ENCODE assay signal across 8 cellular contexts in genomic region chr1:223142795-223143759, GRCh38. TPM values are rescaled to one million over a fixed set of nuclear protein-coding genes. Genes with fewer than 3 reads are reported as not detected.
DNase-seq lines count a peak whose midpoint lies in the region; ATAC-seq and FAIRE-seq lines count a peak whose summit lies in the region.

Gene TLR5, minus strand, starts transcription at chr1:223143248. Its CDS starts 30,217 bp downstream, at chr1:223113031.

- H2BK15ac ChIP-seq in neuronal stem cell (ENCODE audit: low read length) = no peak within 1 kb of the TSS

- H3K36me3 ChIP-seq in Karpas-422 (ENCODE audit: insufficient read depth, low read length) (no peaks in the 10 kb centered on the region), neuronal stem cell (replicated peaks in 1 of 2; ENCODE audit: control insufficient read depth in 2 of 2, insufficient read depth in 2 of 2, low read length in 2 of 2) (no peaks in the 10 kb centered on the region)

- peak within 1 kb of the TSS; percentile 79 for H3K18ac ChIP-seq in neuronal stem cell (ENCODE audit: low read length)

- no peak for FAIRE-seq in frontal cortex (lab: Jason Lieb, UNC)

- H3K79me1 ChIP-seq in neuronal stem cell (ENCODE audit: low read depth, low read length) = no peaks in the 10 kb centered on the region

- H2AFZ ChIP-seq in Karpas-422 (ENCODE audit: low read length) (peak within 1 kb of the TSS; percentile 62; the same call in 1 of the 2 replicates), neuronal stem cell (ENCODE audit: low read length) (peak within 1 kb of the TSS; percentile 94)

- H3K4me2 ChIP-seq in Karpas-422 (ENCODE audit: low read depth, low read length, poor library complexity, severe bottlenecking) (peak within 1 kb of the TSS; percentile 70), neuronal stem cell (ENCODE audit: insufficient read depth, low read length, poor library complexity, severe bottlenecking) (peak within 1 kb of the TSS; percentile 78)

- no CpG with 5 or more reads among the region's 65 CpGs for WGBS in neuronal stem cell (ENCODE audit: extremely low coverage in 2 of 2, insufficient read length in 2 of 2, insufficient replicate concordance in 1 of 2), 2 donors

- H3K9ac ChIP-seq in Karpas-422 (ENCODE audit: low read length) (peak within 1 kb of the TSS; percentile 18; the same call in 1 of the 2 replicates), neuronal stem cell (ENCODE audit: low read depth, low read length, poor library complexity) (no peak within 1 kb of the TSS)

- DNase-seq in DMS79 treated with DMSO at 0.1 percent for 48 hours (lab: John Stamatoyannopoulos, UW) = peak; percentile 58
- DNase-seq in Karpas-422 = peak; percentile 91
- peak; percentile 61 to 81 for DNase-seq in SHP77 (lab: John Stamatoyannopoulos, UW)
- DNase-seq in activated effector memory CD4-positive, alpha-beta T cell treated with Interleukin-2 at 50 U/mL for 16 hours = peak; percentile 89
- peak; percentile 70 to 83 for DNase-seq in frontal cortex (ENCODE audit: low spot score in 2 of 2)
- peak; percentile 71 for DNase-seq in neuronal stem cell (ENCODE audit: low spot score)
- DNase-seq in substantia nigra (lab: John Stamatoyannopoulos, UW) = peak in 44 of 49 donors; percentile 13 to 85 (median 62)

- ATAC-seq in GM21786 (IDR thresholded peaks at IDR 0.05; ENCODE audit: unreplicated experiment) = peak; percentile 88

- H2BK12ac ChIP-seq in neuronal stem cell (ENCODE audit: low read length) = no peak within 1 kb of the TSS

- H3K27ac ChIP-seq in Karpas-422 (ENCODE audit: low read length) (no peak within 1 kb of the TSS), neuronal stem cell (replicated peaks; ENCODE audit: low read length) (no peak within 1 kb of the TSS), substantia nigra (ENCODE audit: low read depth, low read length, poor library complexity, severe bottlenecking) (peak within 1 kb of the TSS; percentile 47)

- H4K20me1 ChIP-seq in Karpas-422 (ENCODE audit: insufficient read depth, low read depth, low read length) = no peaks in the 10 kb centered on the region; the same call in 1 of the 2 replicates

- peak within 1 kb of the TSS; percentile 64 for H3K4me3 ChIP-seq in Karpas-422 (ENCODE audit: low read length)
- peak within 1 kb of the TSS; percentile 49 to 78 for H3K4me3 ChIP-seq in neuronal stem cell (ENCODE audit: low read length in 2 of 2)

- H3K9me3 ChIP-seq in Karpas-422 (ENCODE audit: low read length) (no peaks in the 10 kb centered on the region), neuronal stem cell (replicated peaks in 1 of 2; ENCODE audit: control insufficient read depth in 2 of 2, insufficient read depth in 1 of 2, low read depth in 1 of 2, low read length in 2 of 2) (no peaks in the 10 kb centered on the region)

- H4K8ac ChIP-seq in neuronal stem cell (ENCODE audit: low read depth, low read length) = no peak within 1 kb of the TSS

- no peak within 1 kb of the TSS for H2BK5ac ChIP-seq in neuronal stem cell (ENCODE audit: low read length)

- H2AK5ac ChIP-seq in neuronal stem cell (ENCODE audit: low read depth, low read length) = peak within 1 kb of the TSS; percentile 4

- H3K27me3 ChIP-seq in Karpas-422 (ENCODE audit: low read length) (no peaks in the 10 kb centered on the region), neuronal stem cell (ENCODE audit: control insufficient read depth in 3 of 3, insufficient read depth in 3 of 3, low read depth in 1 of 3, low read length in 3 of 3) (peaks cover 0 to 7% (median 0%) of the 10 kb centered on the region in 3 experiments)

- H3K23ac ChIP-seq in neuronal stem cell (ENCODE audit: low read depth, low read length, poor library complexity) = no peak within 1 kb of the TSS

- H3K4me1 ChIP-seq in Karpas-422 (ENCODE audit: low read length) = peaks cover 14% of the 10 kb centered on the region
- peaks cover 0 to 8% of the 10 kb centered on the region in 2 donors for H3K4me1 ChIP-seq in neuronal stem cell (ENCODE audit: control insufficient read depth in 2 of 2, insufficient read depth in 1 of 2, low read depth in 1 of 2, low read length in 2 of 2)

- no peak within 1 kb of the TSS for H3K4ac ChIP-seq in neuronal stem cell (ENCODE audit: low read length)

- H2BK120ac ChIP-seq in neuronal stem cell (ENCODE audit: low read depth, low read length) = no peak within 1 kb of the TSS

- H3K79me2 ChIP-seq in Karpas-422 (ENCODE audit: low read length) = no peaks in the 10 kb centered on the region

- no peaks in the 10 kb centered on the region for H3K9me2 ChIP-seq in Karpas-422 (replicated peaks; ENCODE audit: insufficient read depth, low read length)

- peak within 1 kb of the TSS; percentile 19 for H4K91ac ChIP-seq in neuronal stem cell (ENCODE audit: low read depth, low read length, poor library complexity)

- no peak within 1 kb of the TSS for H3K14ac ChIP-seq in neuronal stem cell (ENCODE audit: low read length)

RNA-seq across cellular contexts. Expression of gene TLR5, which starts in this region (rescaled TPM):
- not detected in 2 replicates for total RNA-seq in Karpas-422 (2014; rRNA removed; shearing (Covaris generic); ENCODE audit: low replicate concordance)
- 1.2 TPM for total RNA-seq in frontal cortex
- polyA plus RNA-seq in neuronal stem cell (2013, experiment 1 of 2) = 0.84 TPM
- 1.0 TPM for polyA plus RNA-seq in neuronal stem cell (2013, experiment 2 of 2)

Comparison
In these comparisons a context has a peak if more than half of its experiments do, and no peak if none do; other contexts are left out.
1. Peak in DNase-seq, H3K4me3 ChIP-seq, H3K9ac ChIP-seq and H3K4me2 ChIP-seq in Karpas-422; RNA of the gene not detected or under 1 TPM.